21 cellular contexts compared by ENCODE assay signal in genomic region chr13:76024151-76024550, GRCh38.
"Had no signal": no experiment of that assay in that cellular context is flagged by ENCODE, and none has a peak within 500 bp of the region (broad histone marks: within the 10 kb centered on the region; RNA-seq: fewer than 3 reads in every experiment).

No MANE protein-coding gene starts in this region.

- H3K4me1 ChIP-seq: heart left ventricle, lower lobe of right lung, pancreas, psoas muscle, right lobe of liver, spleen, testis had no signal

- H3K36me3 ChIP-seq: heart left ventricle, lower lobe of right lung, pancreas, right lobe of liver, spleen, tibial nerve had no signal

- ATAC-seq: heart left ventricle; left lobe of liver; lower lobe of right lung; pancreas; psoas muscle; right lobe of liver; stimulated activated naive B cell treated with anti-CD40 and anti-IgM and Interleukin-4, amounts not matched to agents 10 μg/mL and 1 μg/mL and 100 μg/mL, for 72 hours; stimulated activated naive CD8-positive, alpha-beta T cell treated with anti-CD3 and anti-CD28 coated beads, Interleukin-15, amount 100 ng/mL, for 72 hours had no signal

- H3K27ac Mint-ChIP-seq: naive B cell; nephron; stimulated activated naive B cell treated with anti-CD40 and anti-IgM and Interleukin-4, amounts not matched to agents 10 μg/mL and 1 μg/mL and 100 μg/mL, for 72 hours; stimulated activated naive CD8-positive, alpha-beta T cell treated with anti-CD3 and anti-CD28 coated beads, Interleukin-15, amount 100 ng/mL, for 72 hours had no signal

- DNase-seq: cortex of kidney; dorsolateral prefrontal cortex; effector CD8-positive, alpha-beta T cell; heart left ventricle; hypothalamus; lower lobe of right lung; naive B cell; occipital lobe; pancreas; psoas muscle; retina; right lobe of liver; spleen; stimulated activated CD4-positive, alpha-beta T cell treated with anti-CD3 and anti-CD28 coated beads, Interleukin-2, amount 100 ng/mL, for 24 hours; stimulated activated CD4-positive, alpha-beta T cell treated with anti-CD3 and anti-CD28 coated beads, Interleukin-4, amount 100 ng/mL, for 4 hours; stimulated activated naive B cell treated with anti-CD40 and anti-IgM and Interleukin-4, amounts not matched to agents 10 μg/mL and 1 μg/mL and 100 μg/mL, for 72 hours; stimulated activated naive CD8-positive, alpha-beta T cell treated with anti-CD3 and anti-CD28 coated beads, Interleukin-15, amount 100 ng/mL, for 72 hours; testis had no signal

- H3K36me3 Mint-ChIP-seq: naive B cell; stimulated activated naive B cell treated with anti-CD40 and anti-IgM and Interleukin-4, amounts not matched to agents 10 μg/mL and 1 μg/mL and 100 μg/mL, for 72 hours had no signal

- H3K4me1 Mint-ChIP-seq: naive B cell; nephron; stimulated activated naive B cell treated with anti-CD40 and anti-IgM and Interleukin-4, amounts not matched to agents 10 μg/mL and 1 μg/mL and 100 μg/mL, for 72 hours; stimulated activated naive CD8-positive, alpha-beta T cell treated with anti-CD3 and anti-CD28 coated beads, Interleukin-15, amount 100 ng/mL, for 72 hours had no signal

- H3K27me3 ChIP-seq: dorsolateral prefrontal cortex, heart left ventricle, pancreas, spleen, testis, tibial nerve had no signal

- H3K27me3 Mint-ChIP-seq: stimulated activated naive B cell treated with anti-CD40 and anti-IgM and Interleukin-4, amounts not matched to agents 10 μg/mL and 1 μg/mL and 100 μg/mL, for 72 hours had no signal

- H3K27ac ChIP-seq: dorsolateral prefrontal cortex, heart left ventricle, lower lobe of right lung, pancreas, psoas muscle, right lobe of liver, spleen, testis, tibial nerve had no signal

- H3K4me3 ChIP-seq: dorsolateral prefrontal cortex, heart left ventricle, lower lobe of right lung, pancreas, psoas muscle, right lobe of liver, spleen, testis, tibial nerve had no signal

- H3K4me3 Mint-ChIP-seq: naive B cell; nephron; stimulated activated naive B cell treated with anti-CD40 and anti-IgM and Interleukin-4, amounts not matched to agents 10 μg/mL and 1 μg/mL and 100 μg/mL, for 72 hours; stimulated activated naive CD8-positive, alpha-beta T cell treated with anti-CD3 and anti-CD28 coated beads, Interleukin-15, amount 100 ng/mL, for 72 hours had no signal

- H3K9me3 ChIP-seq: heart left ventricle, lower lobe of right lung, pancreas, psoas muscle, right lobe of liver, testis, tibial nerve had no signal
